ENCODE assay signal across 8 cellular contexts in the genomic region with DNA sequence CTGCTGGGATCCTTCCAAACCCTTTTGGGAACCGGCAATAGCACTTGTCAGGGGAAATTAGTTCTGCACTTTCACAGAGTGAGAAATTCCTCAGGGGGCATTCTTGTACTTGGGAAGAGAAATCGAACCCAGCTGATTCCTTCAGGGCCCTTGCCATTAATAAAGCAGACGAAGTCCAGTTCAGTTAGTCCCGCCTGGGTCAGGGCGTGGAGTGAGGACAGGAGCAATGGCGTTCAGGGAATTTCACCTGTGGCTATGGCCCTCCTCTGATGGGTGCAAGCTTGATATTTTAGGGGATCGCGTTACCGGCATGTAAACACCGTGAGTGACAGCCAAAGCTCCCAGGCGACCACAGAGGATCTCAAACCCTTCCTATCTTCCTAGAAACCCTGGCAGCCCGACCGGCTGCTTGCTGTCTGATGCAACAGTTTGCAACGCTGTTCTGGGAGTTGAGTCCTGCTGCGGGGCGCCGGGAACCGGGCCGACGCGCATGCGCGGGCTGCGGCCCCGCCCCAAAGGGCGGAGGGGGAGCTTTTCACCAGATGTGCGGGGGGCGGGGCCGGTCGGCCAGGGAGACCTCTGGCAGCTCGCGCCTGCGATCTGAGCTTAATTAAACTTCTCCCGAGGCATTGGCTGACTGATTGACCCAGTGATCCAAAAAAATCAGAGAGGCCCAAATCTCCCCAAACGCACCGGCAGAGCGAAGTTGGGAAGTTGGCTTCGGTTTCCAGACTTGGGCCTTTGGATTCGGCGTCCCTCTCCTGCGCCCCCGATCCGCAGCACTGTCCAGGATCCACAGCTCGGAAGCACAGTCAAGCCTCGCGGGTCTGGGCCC. TPM values are rescaled to one million over a fixed set of nuclear protein-coding genes. Genes with fewer than 3 reads are reported as not detected.
DNase-seq lines count a peak whose midpoint lies in the region; ATAC-seq and TF ChIP-seq lines count a peak whose summit lies in the region.

No MANE protein-coding gene starts in this region.

- H3K27me3 Mint-ChIP-seq in activated CD4-positive, alpha-beta T cell treated with anti-CD3 and anti-CD28 coated beads, Interleukin-2, amount 10 ng/mL, durations not matched to agents 24 days and 14 days, result no peaks in the 10 kb centered on the region

- H3K4me3 Mint-ChIP-seq in activated CD4-positive, alpha-beta T cell treated with anti-CD3 and anti-CD28 coated beads, Interleukin-2, amount 10 ng/mL, durations not matched to agents 24 days and 14 days, result peak overlapping the region; percentile 89

- H3K9me3 Mint-ChIP-seq in activated CD4-positive, alpha-beta T cell treated with anti-CD3 and anti-CD28 coated beads, Interleukin-2, amount 10 ng/mL, durations not matched to agents 24 days and 14 days, result no peaks in the 10 kb centered on the region

- intact Hi-C loops in activated CD4-positive, alpha-beta T cell treated with anti-CD3 and anti-CD28 coated beads, Interleukin-2, amount 10 ng/mL, durations not matched to agents 24 days and 14 days (cut with micrococcal nuclease), result loop anchor here (1.0 to 2.0 kb wide), 2 partner anchors 122 to 137 kb away; partner anchors contain the start of gene PHF21A

- DNase-seq in Ammon's horn (ENCODE audit: low spot score) (peak; percentile 84), GM19238 (ENCODE audit: insufficient read length, low spot score) (peak; percentile 94), NCI-H524 treated with DMSO at 0.1 percent for 48 hours (lab: John Stamatoyannopoulos, UW) (peak; percentile 32), coronary artery (ENCODE audit: low spot score) (peak; percentile 94), left kidney (ENCODE audit: low read depth, low spot score) (peak; percentile 96)
- DNase-seq in activated CD4-positive, alpha-beta T cell treated with anti-CD3 and anti-CD28 coated beads, Interleukin-2, amount 10 ng/mL, durations not matched to agents 24 days and 14 days, result peak; percentile 97
- DNase-seq in stimulated activated CD4-positive, alpha-beta T cell treated with anti-CD3 and anti-CD28 coated beads, Interleukin-1b, Interleukin-23, amount 100 ng/mL, for 24 hours (ENCODE audit: low read depth in 4 of 4, low spot score in 1 of 4), result peak; percentile 84 to 90 (median 88)

- H3K27ac Mint-ChIP-seq in activated CD4-positive, alpha-beta T cell treated with anti-CD3 and anti-CD28 coated beads, Interleukin-2, amount 10 ng/mL, durations not matched to agents 24 days and 14 days, result peak overlapping the region; percentile 84

- H3K27ac ChIP-seq in coronary artery, result peak overlapping the region; percentile 58 to 83

- no peaks in the 10 kb centered on the region for H3K36me3 Mint-ChIP-seq in activated CD4-positive, alpha-beta T cell treated with anti-CD3 and anti-CD28 coated beads, Interleukin-2, amount 10 ng/mL, durations not matched to agents 24 days and 14 days (ENCODE audit: low read depth)

- no peak for TF ChIP-seq CTCF in coronary artery (IDR thresholded peaks at IDR 0.05)

- ATAC-seq in HG03457 (IDR thresholded peaks at IDR 0.05; ENCODE audit: unreplicated experiment), result peak; percentile 47

- H3K4me1 Mint-ChIP-seq in activated CD4-positive, alpha-beta T cell treated with anti-CD3 and anti-CD28 coated beads, Interleukin-2, amount 10 ng/mL, durations not matched to agents 24 days and 14 days, result peaks cover 29% of the 10 kb centered on the region

- H3K4me3 ChIP-seq in coronary artery, result peak overlapping the region; percentile 70

RNA-seq across cellular contexts. Expression of gene CREB3L1, which starts 34.3 kb away (rescaled TPM):
- 0.09 and 0.17 TPM in 2 replicates for total RNA-seq in activated CD4-positive, alpha-beta T cell treated with anti-CD3 and anti-CD28 coated beads, Interleukin-2, amount 10 ng/mL, durations not matched to agents 24 days and 14 days

Comparison
In these comparisons a context has a peak if more than half of its experiments do, and no peak if none do; other contexts are left out.
1. Peak in every context shown above with its lines: DNase-seq, ATAC-seq, H3K4me3 ChIP-seq and H3K27ac ChIP-seq.
2. DNase-seq: peak in every context shown above with its lines; median percentile 97 in activated CD4-positive, alpha-beta T cell treated with anti-CD3 and anti-CD28 coated beads, Interleukin-2, amount 10 ng/mL, durations not matched to agents 24 days and 14 days; 96 in left kidney; 94 in GM19238; 94 in coronary artery; 88 in stimulated activated CD4-positive, alpha-beta T cell treated with anti-CD3 and anti-CD28 coated beads, Interleukin-1b, Interleukin-23, amount 100 ng/mL, for 24 hours; 84 in Ammon's horn; 32 in NCI-H524 treated with DMSO at 0.1 percent for 48 hours.